2 cellular contexts compared by ENCODE assay signal in the genomic region with DNA sequence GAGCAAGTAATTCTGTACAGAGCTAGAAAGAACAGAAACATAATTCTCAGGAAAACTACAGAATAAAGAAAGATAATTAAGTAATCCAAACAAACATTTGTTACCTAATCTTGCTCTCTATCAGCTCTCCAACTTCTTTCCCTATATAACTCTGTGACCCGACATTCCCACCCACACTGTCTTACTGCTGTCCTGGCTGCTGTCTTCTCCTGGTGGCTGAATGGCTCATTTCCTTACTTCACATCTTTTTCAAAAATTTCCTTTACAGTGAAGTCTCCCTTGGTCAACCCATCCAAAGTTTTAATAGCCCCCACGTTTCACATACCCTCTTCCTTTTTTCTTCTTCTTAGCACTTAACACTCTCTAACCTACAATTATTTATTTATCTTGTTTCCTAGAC.
TF ChIP-seq lines count a peak whose summit lies in the region.

No MANE protein-coding gene starts in this region.

TF ChIP-seq in HEK293T, 16 proteins besides CTCF, POLR2A, EP300 and RAD21 (continued from another document):
- TF ChIP-seq NFRKB (IDR thresholded peaks at IDR 0.05) (no peak), ARNT (IDR thresholded peaks at IDR 0.05) (no peak), SP1 (IDR thresholded peaks at IDR 0.05) (no peak), BHLHE40 (IDR thresholded peaks at IDR 0.05; ENCODE audit: borderline replicate concordance) (no peak)

TF ChIP-seq in HepG2, 621 proteins besides CTCF, POLR2A, EP300 and RAD21 (continued from another document):
- TF ChIP-seq, protein P1, sequence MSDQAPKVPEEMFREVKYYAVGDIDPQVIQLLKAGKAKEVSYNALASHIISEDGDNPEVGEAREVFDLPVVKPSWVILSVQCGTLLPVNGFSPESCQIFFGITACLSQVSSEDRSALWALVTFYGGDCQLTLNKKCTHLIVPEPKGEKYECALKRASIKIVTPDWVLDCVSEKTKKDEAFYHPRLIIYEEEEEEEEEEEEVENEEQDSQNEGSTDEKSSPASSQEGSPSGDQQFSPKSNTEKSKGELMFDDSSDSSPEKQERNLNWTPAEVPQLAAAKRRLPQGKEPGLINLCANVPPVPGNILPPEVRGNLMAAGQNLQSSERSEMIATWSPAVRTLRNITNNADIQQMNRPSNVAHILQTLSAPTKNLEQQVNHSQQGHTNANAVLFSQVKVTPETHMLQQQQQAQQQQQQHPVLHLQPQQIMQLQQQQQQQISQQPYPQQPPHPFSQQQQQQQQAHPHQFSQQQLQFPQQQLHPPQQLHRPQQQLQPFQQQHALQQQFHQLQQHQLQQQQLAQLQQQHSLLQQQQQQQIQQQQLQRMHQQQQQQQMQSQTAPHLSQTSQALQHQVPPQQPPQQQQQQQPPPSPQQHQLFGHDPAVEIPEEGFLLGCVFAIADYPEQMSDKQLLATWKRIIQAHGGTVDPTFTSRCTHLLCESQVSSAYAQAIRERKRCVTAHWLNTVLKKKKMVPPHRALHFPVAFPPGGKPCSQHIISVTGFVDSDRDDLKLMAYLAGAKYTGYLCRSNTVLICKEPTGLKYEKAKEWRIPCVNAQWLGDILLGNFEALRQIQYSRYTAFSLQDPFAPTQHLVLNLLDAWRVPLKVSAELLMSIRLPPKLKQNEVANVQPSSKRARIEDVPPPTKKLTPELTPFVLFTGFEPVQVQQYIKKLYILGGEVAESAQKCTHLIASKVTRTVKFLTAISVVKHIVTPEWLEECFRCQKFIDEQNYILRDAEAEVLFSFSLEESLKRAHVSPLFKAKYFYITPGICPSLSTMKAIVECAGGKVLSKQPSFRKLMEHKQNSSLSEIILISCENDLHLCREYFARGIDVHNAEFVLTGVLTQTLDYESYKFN (CRISPR knock-in tag; conservative IDR thresholded peaks at IDR 0.05) = no peak
